In genomic region chr12:57096099-57096572, GRCh38 we compare ENCODE assay signal across 9 cellular contexts. TPM values are rescaled to one million over a fixed set of nuclear protein-coding genes. Genes with fewer than 3 reads are reported as not detected.
DNase-seq lines count a peak whose midpoint lies in the region; ATAC-seq and TF ChIP-seq lines count a peak whose summit lies in the region.
"Had no signal": no experiment of that assay in that cellular context is flagged by ENCODE, and none has a peak within 500 bp of the region (broad histone marks: within the 10 kb centered on the region; RNA-seq: fewer than 3 reads in every experiment).

No MANE protein-coding gene starts in this region.

- H3K4me1 Mint-ChIP-seq in activated naive CD4-positive, alpha-beta T cell treated with anti-CD3 and anti-CD28 coated beads, Interleukin-2, amount 10 ng/mL, durations not matched to agents 7 days and 5 days: peaks cover 63% of the 10 kb centered on the region

- H3K36me3 ChIP-seq in tibial artery (peaks cover 76 to 92% (median 86%) of the 10 kb centered on the region in 3 donors), esophagus muscularis mucosa (peaks cover 56 to 93% (median 86%) of the 10 kb centered on the region in 4 donors)

- H3K27ac ChIP-seq in tibial artery (peak overlapping the region; percentile 12 to 91), esophagus muscularis mucosa (replicated peaks in 1 of 4) (peak overlapping the region in 2 of 4 donors; percentile 99 to 100)

- no peak for TF ChIP-seq POLR2A in esophagus muscularis mucosa (IDR thresholded peaks at IDR 0.05; ENCODE audit: low read depth)

- H3K4me1 ChIP-seq in tibial artery (peaks cover 6 to 50% (median 37%) of the 10 kb centered on the region in 4 donors), esophagus muscularis mucosa (peaks cover 31 to 55% (median 47%) of the 10 kb centered on the region in 4 donors)

- no peak overlapping the region for H3K4me3 Mint-ChIP-seq in activated naive CD4-positive, alpha-beta T cell treated with anti-CD3 and anti-CD28 coated beads, Interleukin-2, amount 10 ng/mL, durations not matched to agents 7 days and 5 days
- H3K4me3 Mint-ChIP-seq: immature natural killer cell had no signal

- H3K36me3 Mint-ChIP-seq in activated naive CD4-positive, alpha-beta T cell treated with anti-CD3 and anti-CD28 coated beads, Interleukin-2, amount 10 ng/mL, durations not matched to agents 7 days and 5 days: peaks cover 54% of the 10 kb centered on the region

- no peak for TF ChIP-seq EP300 in esophagus muscularis mucosa (IDR thresholded peaks at IDR 0.05)

- H3K27ac Mint-ChIP-seq in activated naive CD4-positive, alpha-beta T cell treated with anti-CD3 and anti-CD28 coated beads, Interleukin-2, amount 10 ng/mL, durations not matched to agents 7 days and 5 days: peak overlapping the region; percentile 82

- H3K27me3 ChIP-seq in tibial artery (no peaks in the 10 kb centered on the region), esophagus muscularis mucosa (no peaks in the 10 kb centered on the region)

- H3K9me3 ChIP-seq in tibial artery (no peaks in the 10 kb centered on the region), esophagus muscularis mucosa (no peaks in the 10 kb centered on the region)

- H3K27me3 Mint-ChIP-seq in activated naive CD4-positive, alpha-beta T cell treated with anti-CD3 and anti-CD28 coated beads, Interleukin-2, amount 10 ng/mL, durations not matched to agents 7 days and 5 days: no peaks in the 10 kb centered on the region

- H3K4me3 ChIP-seq in tibial artery (no peak overlapping the region), esophagus muscularis mucosa (no peak overlapping the region)

- TF ChIP-seq CTCF in tibial artery (IDR thresholded peaks at IDR 0.05) (no peak), esophagus muscularis mucosa (IDR thresholded peaks at IDR 0.05) (no peak)

- CTCF ChIA-PET in activated naive CD4-positive, alpha-beta T cell treated with anti-CD3 and anti-CD28 coated beads, Interleukin-2, amount 10 ng/mL, durations not matched to agents 7 days and 5 days (lab: Charles Lee): interaction anchor here (1.0 to 10.4 kb wide), 3 partner anchors 15 to 27 kb away, joined by 3 to 100 read pairs (median 9); partner anchors contain the start of gene STAT6

- whole genome bisulfite sequencing in esophagus muscularis mucosa: 72% methylated on average over 6 of the region's 6 CpGs

- intact Hi-C loops in tibial artery (cut with DNase I; ENCODE audit: low total_unique reads) (no loop called here), esophagus muscularis mucosa (cut with DNase I) (loop anchor here (10.0 kb wide), 1 partner anchor 461 kb away; the partner anchor contains the start of gene BAZ2A)

- ATAC-seq in HG03175 (IDR thresholded peaks at IDR 0.05; ENCODE audit: unreplicated experiment): no peak

- no peak for DNase-seq in activated naive CD4-positive, alpha-beta T cell treated with anti-CD3 and anti-CD28 coated beads, Interleukin-2, amount 10 ng/mL, durations not matched to agents 7 days and 5 days
- DNase-seq in activated naive CD4-positive, alpha-beta T cell treated with Interleukin-2 at 50 U/mL for 16 hours: no peak
- peak; percentile 48 to 50 for DNase-seq in SHP77 (lab: John Stamatoyannopoulos, UW)
- DNase-seq in glomerular visceral epithelial cell (ENCODE audit: extremely low spot score): peak; percentile 49
- DNase-seq in tibial artery: no peak
- no peak for DNase-seq in esophagus muscularis mucosa (ENCODE audit: extremely low spot score)
- no peak for DNase-seq in SK-N-DZ (ENCODE audit: low spot score)
- DNase-seq: immature natural killer cell had no signal

- no peaks in the 10 kb centered on the region for H3K9me3 Mint-ChIP-seq in activated naive CD4-positive, alpha-beta T cell treated with anti-CD3 and anti-CD28 coated beads, Interleukin-2, amount 10 ng/mL, durations not matched to agents 7 days and 5 days
- H3K9me3 Mint-ChIP-seq: immature natural killer cell had no signal

RNA-seq across cellular contexts. Expression of gene NAB2, which starts 7.2 kb away (rescaled TPM):
- total RNA-seq in esophagus muscularis mucosa: 10 to 100 TPM; 21.6 to 41.5 (median 35.1) TPM
- polyA plus RNA-seq in SK-N-DZ (2014; cell fraction: cytosol; rRNA removed): 24.6 and 39.9 TPM in 2 replicates
- polyA plus RNA-seq in SK-N-DZ (2014; cell fraction: nucleus; rRNA removed): 33.8 and 35.6 TPM in 2 replicates

RNA-seq across cellular contexts. Expression of gene STAT6, which starts 15.0 kb away (rescaled TPM):
- 100 to 1,000 TPM; 111 to 168 (median 157) TPM for total RNA-seq in esophagus muscularis mucosa
- 37.1 and 42.2 TPM in 2 replicates for polyA plus RNA-seq in SK-N-DZ (2014; cell fraction: cytosol; rRNA removed)
- polyA plus RNA-seq in SK-N-DZ (2014; cell fraction: nucleus; rRNA removed): 129 TPM in 2 replicates

RNA-seq across cellular contexts. Expression of gene NEMP1, which starts 17.5 kb away (rescaled TPM):
- 10 to 100 TPM in 2 of 4 donors, 1 to 10 TPM in 2; 8.3 to 11.8 (median 10.0) TPM for total RNA-seq in esophagus muscularis mucosa
- polyA plus RNA-seq in SK-N-DZ (2014; cell fraction: cytosol; rRNA removed): 48.5 and 61.1 TPM in 2 replicates
- polyA plus RNA-seq in SK-N-DZ (2014; cell fraction: nucleus; rRNA removed): 58.2 and 72.1 TPM in 2 replicates

RNA-seq across cellular contexts. Expression of gene LRP1, which starts 32.1 kb away (rescaled TPM):
- total RNA-seq in esophagus muscularis mucosa: 100 to 1,000 TPM; 203 to 338 (median 250) TPM
- 6.4 and 7.8 TPM in 2 replicates for polyA plus RNA-seq in SK-N-DZ (2014; cell fraction: cytosol; rRNA removed)
- polyA plus RNA-seq in SK-N-DZ (2014; cell fraction: nucleus; rRNA removed): 16.5 and 44.9 TPM in 2 replicates

RNA-seq across cellular contexts. Expression of gene MYO1A, which starts 46.2 kb away (rescaled TPM):
- total RNA-seq in esophagus muscularis mucosa: 1 to 10 TPM in 1 of 4 donors, under 1 TPM in 3; 0.06 to 1.1 (median 0.83) TPM
- polyA plus RNA-seq in SK-N-DZ (2014; cell fraction: cytosol; rRNA removed): not detected in 2 replicates
- 0.22 TPM in 1 of 2 replicates, not detected in the other for polyA plus RNA-seq in SK-N-DZ (2014; cell fraction: nucleus; rRNA removed)
- polyA plus RNA-seq: immature natural killer cell had no signal

Comparison
In these comparisons a context has a peak if more than half of its experiments do, and no peak if none do; other contexts are left out.
1. DNase-seq: peak in SHP77 (2 of 2) and glomerular visceral epithelial cell (single experiment); none in activated naive CD4-positive, alpha-beta T cell treated with anti-CD3 and anti-CD28 coated beads, Interleukin-2, amount 10 ng/mL, durations not matched to agents 7 days and 5 days (single experiment), activated naive CD4-positive, alpha-beta T cell treated with Interleukin-2 at 50 U/mL for 16 hours (single experiment), tibial artery (0 of 2), esophagus muscularis mucosa (single experiment) and SK-N-DZ (single experiment).